ENCODE assay signal across 18 cellular contexts in the genomic region with DNA sequence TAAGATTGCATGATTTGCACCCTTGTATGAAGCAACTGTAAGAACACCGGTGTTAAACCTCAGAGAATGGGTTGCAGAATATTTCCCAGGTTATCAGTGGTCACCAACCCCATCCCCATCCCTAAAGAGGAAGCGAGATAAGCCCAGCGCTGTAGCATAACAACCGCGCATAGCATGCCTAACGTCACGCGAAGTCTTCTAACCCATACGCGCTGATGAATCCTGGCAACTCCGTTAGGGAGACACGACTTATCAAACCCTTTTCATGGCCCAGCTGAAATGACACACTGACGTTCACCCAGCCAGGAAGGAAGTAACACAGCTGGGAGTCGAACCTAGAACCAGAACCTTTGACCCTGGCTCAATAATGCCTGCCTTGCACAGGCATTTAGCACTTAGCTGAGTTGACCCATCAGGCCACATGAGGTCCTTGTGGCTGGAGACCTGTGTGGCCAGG. TPM values are rescaled to one million over a fixed set of nuclear protein-coding genes. Genes with fewer than 3 reads are reported as not detected.
A peak's percentile ranks its signal among the peaks of the same experiment; 100 is the strongest.
DNase-seq lines count a peak whose midpoint lies in the region; ATAC-seq and TF ChIP-seq lines count a peak whose summit lies in the region.
"Had no signal": no experiment of that assay in that cellular context is flagged by ENCODE, and none has a peak within 500 bp of the region (broad histone marks: within the 10 kb centered on the region; RNA-seq: fewer than 3 reads in every experiment).

No MANE protein-coding gene starts in this region.

- DNase-seq in Calu3 (no peak), OCI-M2 (lab: John Stamatoyannopoulos, UW; ENCODE audit: unreplicated experiment) (peak; percentile 66), lung microvascular endothelial cell (ENCODE audit: low read depth in 2 of 2) (peak; percentile 31 to 88), HAP-1 (ENCODE audit: low spot score in 2 of 2) (no peak), GM03348 (ENCODE audit: low spot score) (no peak)
- DNase-seq in effector CD4-positive, alpha-beta T cell: no peak
- DNase-seq: activated effector memory CD4-positive, alpha-beta T cell treated with Interleukin-2 at 50 U/mL for 16 hours; Caco-2; cortex of kidney; Kasumi-1; naive B cell; NCI-H1694; stimulated activated CD4-positive, alpha-beta T cell treated with anti-CD3 and anti-CD28 coated beads, Interleukin-12 subunit alpha, Interleukin-12 subunit beta, amount 100 ng/mL, for 4 hours; stimulated activated naive CD4-positive, alpha-beta T cell treated with Interleukin-2 at 50 U/mL for 16 hours had no signal

- TF ChIP-seq CTCF in Calu3 (IDR thresholded peaks at IDR 0.05; ENCODE audit: unreplicated experiment): no peak

- CTCF ChIA-PET in Calu3 (lab: Charles Lee): interaction anchor here (3.8 kb wide), 1 partner anchor 23 kb away, joined by 14 read pairs; no protein-coding TSS in a partner anchor

- no peaks in the 10 kb centered on the region for H3K9me3 ChIP-seq in HAP-1
- H3K9me3 ChIP-seq: Caco-2 had no signal

- BruUV-seq in Calu3 (replicated peaks; lab: Mats Ljungman, UMichigan): no TSS peak

- no peaks in the 10 kb centered on the region for H3K9me3 Mint-ChIP-seq in Calu3 (ENCODE audit: low read depth, unreplicated experiment)
- no peaks in the 10 kb centered on the region for H3K9me3 Mint-ChIP-seq in dendritic cell treated with granulocyte-macrophage colony-stimulating factor and Interleukin-4, amounts not matched to agents 40 ng/mL and 50 ng/mL, for 4 days

- H3K36me3 ChIP-seq in HAP-1 (replicated peaks): no peaks in the 10 kb centered on the region

- no peaks in the 10 kb centered on the region for H3K27me3 ChIP-seq in HAP-1 (ENCODE audit: low read depth)

- ATAC-seq in GM18498 (IDR thresholded peaks at IDR 0.05; ENCODE audit: unreplicated experiment): no peak
- ATAC-seq: left lobe of liver had no signal

- peaks cover 75% of the 10 kb centered on the region for H3K4me1 Mint-ChIP-seq in Calu3 (ENCODE audit: low read depth, unreplicated experiment)
- peaks cover 63% of the 10 kb centered on the region for H3K4me1 Mint-ChIP-seq in dendritic cell treated with granulocyte-macrophage colony-stimulating factor and Interleukin-4, amounts not matched to agents 40 ng/mL and 50 ng/mL, for 4 days (ENCODE audit: low read depth)

- H3K4me3 Mint-ChIP-seq in Calu3 (ENCODE audit: low read depth, unreplicated experiment): peak overlapping the region; percentile 17
- no peak overlapping the region for H3K4me3 Mint-ChIP-seq in dendritic cell treated with granulocyte-macrophage colony-stimulating factor and Interleukin-4, amounts not matched to agents 40 ng/mL and 50 ng/mL, for 4 days

- no peak overlapping the region for H3K4me3 ChIP-seq in HAP-1

- intact Hi-C loops in Calu3 (cut with micrococcal nuclease; ENCODE audit: unreplicated experiment): loop anchor here (2.0 kb wide), 2 partner anchors 23 to 25 kb away; partner anchors contain the start of gene TMEM51
- intact Hi-C loops in dendritic cell treated with granulocyte-macrophage colony-stimulating factor and Interleukin-4, amounts not matched to agents 40 ng/mL and 50 ng/mL, for 4 days (cut with micrococcal nuclease): no loop called here

- H3K36me3 Mint-ChIP-seq in Calu3 (ENCODE audit: insufficient read depth, unreplicated experiment): peaks cover 40% of the 10 kb centered on the region
- H3K36me3 Mint-ChIP-seq in dendritic cell treated with granulocyte-macrophage colony-stimulating factor and Interleukin-4, amounts not matched to agents 40 ng/mL and 50 ng/mL, for 4 days (ENCODE audit: low read depth): peaks cover 53% of the 10 kb centered on the region

- H3K27ac Mint-ChIP-seq in Calu3 (ENCODE audit: unreplicated experiment): no peak overlapping the region
- H3K27ac Mint-ChIP-seq in dendritic cell treated with granulocyte-macrophage colony-stimulating factor and Interleukin-4, amounts not matched to agents 40 ng/mL and 50 ng/mL, for 4 days: peak overlapping the region; percentile 49
- H3K27ac Mint-ChIP-seq: naive B cell, progenitor cell of endocrine pancreas had no signal

- in situ Hi-C loops in HAP-1 (cut with MboI; ENCODE audit: low sequenced_read_pairs): no loop called here

- no peaks in the 10 kb centered on the region for H3K27me3 Mint-ChIP-seq in Calu3 (ENCODE audit: unreplicated experiment)
- peaks cover 5% of the 10 kb centered on the region for H3K27me3 Mint-ChIP-seq in dendritic cell treated with granulocyte-macrophage colony-stimulating factor and Interleukin-4, amounts not matched to agents 40 ng/mL and 50 ng/mL, for 4 days
- H3K27me3 Mint-ChIP-seq: progenitor cell of endocrine pancreas had no signal

- no peaks in the 10 kb centered on the region for H3K4me1 ChIP-seq in HAP-1

RNA-seq across cellular contexts. Expression of gene TMEM51, which starts 24.2 kb away (rescaled TPM):
- total RNA-seq in Calu3 (2022): 43.6 and 47.6 TPM in 2 replicates
- total RNA-seq in lung microvascular endothelial cell: 5.9 and 9.3 TPM in 2 replicates

Comparison
In these comparisons a context has a peak if more than half of its experiments do, and no peak if none do; other contexts are left out.
1. DNase-seq: peak in OCI-M2 (single experiment) and lung microvascular endothelial cell (2 of 2); none in Calu3 (single experiment), effector CD4-positive, alpha-beta T cell (single experiment), HAP-1 (0 of 2) and GM03348 (single experiment).